Comparison of ENCODE assay signal across 15 cellular contexts in the genomic region with DNA sequence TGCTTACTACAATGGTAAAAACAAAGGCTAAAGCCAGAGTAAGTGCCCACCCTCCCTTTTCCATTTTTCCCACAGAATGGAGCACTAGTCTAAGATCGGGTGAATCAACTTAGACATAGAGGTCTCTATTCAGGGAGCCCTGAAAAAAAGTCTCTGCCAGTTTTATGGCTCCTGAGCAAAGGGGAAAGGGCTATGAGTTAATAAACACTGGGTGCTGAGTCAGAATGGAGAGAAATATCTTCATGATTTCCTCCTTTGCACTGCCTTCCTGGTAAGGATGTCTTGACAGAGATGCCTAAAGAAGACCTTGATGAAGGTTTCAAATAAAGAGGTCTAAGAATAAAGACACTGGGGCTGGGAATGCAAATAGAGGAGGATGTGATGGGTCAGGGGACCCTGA.
"Had no signal": no experiment of that assay in that cellular context is flagged by ENCODE, and none has a peak within 500 bp of the region (broad histone marks: within the 10 kb centered on the region; RNA-seq: fewer than 3 reads in every experiment).

No MANE protein-coding gene starts in this region.

- H3K4me3 ChIP-seq: coronary artery, esophagus squamous epithelium, lung had no signal

- DNase-seq: activated B cell treated with CpG ODN at 0.5 μM for 24 hours; activated CD4-positive, alpha-beta T cell treated with anti-CD3 and anti-CD28 coated beads for 48 hours; activated CD8-positive, alpha-beta memory T cell treated with anti-CD3 and anti-CD28 coated beads, Interleukin-2, amount 50 U/mL, for 48 hours; activated CD8-positive, alpha-beta T cell treated with anti-CD3 and anti-CD28 coated beads for 36 hours; activated naive CD8-positive, alpha-beta T cell treated with anti-CD3 and anti-CD28 coated beads, Interleukin-2, amount 10 ng/mL, durations not matched to agents 7 days and 5 days; esophagus squamous epithelium; immature natural killer cell; stimulated activated CD4-positive, alpha-beta T cell treated with anti-CD3 and anti-CD28 coated beads, Interleukin-2, amount 100 ng/mL, for 48 hours had no signal

- H3K36me3 ChIP-seq: esophagus squamous epithelium had no signal

- H3K36me3 Mint-ChIP-seq: activated naive CD8-positive, alpha-beta T cell treated with anti-CD3 and anti-CD28 coated beads, Interleukin-2, amount 10 ng/mL, durations not matched to agents 7 days and 5 days; brain; immature natural killer cell; stimulated activated memory B cell treated with anti-CD40 and anti-IgM and Interleukin-4, amounts not matched to agents 10 μg/mL and 1 μg/mL and 100 μg/mL, for 72 hours had no signal

- H3K4me1 Mint-ChIP-seq: activated B cell treated with CpG ODN at 0.5 μM for 24 hours; activated naive CD8-positive, alpha-beta T cell treated with anti-CD3 and anti-CD28 coated beads, Interleukin-2, amount 10 ng/mL, durations not matched to agents 7 days and 5 days; central memory CD8-positive, alpha-beta T cell; immature natural killer cell; stimulated activated memory B cell treated with anti-CD40 and anti-IgM and Interleukin-4, amounts not matched to agents 10 μg/mL and 1 μg/mL and 100 μg/mL, for 72 hours had no signal

- ATAC-seq: activated CD8-positive, alpha-beta T cell treated with anti-CD3 and anti-CD28 coated beads for 36 hours; stimulated activated memory B cell treated with anti-CD40 and anti-IgM and Interleukin-4, amounts not matched to agents 10 μg/mL and 1 μg/mL and 100 μg/mL, for 72 hours had no signal

- H3K4me1 ChIP-seq: esophagus squamous epithelium, parathyroid adenoma had no signal

- H3K27me3 Mint-ChIP-seq: activated B cell treated with CpG ODN at 0.5 μM for 24 hours; activated CD8-positive, alpha-beta T cell treated with anti-CD3 and anti-CD28 coated beads for 36 hours; activated naive CD8-positive, alpha-beta T cell treated with anti-CD3 and anti-CD28 coated beads, Interleukin-2, amount 10 ng/mL, durations not matched to agents 7 days and 5 days; brain; central memory CD8-positive, alpha-beta T cell; stimulated activated memory B cell treated with anti-CD40 and anti-IgM and Interleukin-4, amounts not matched to agents 10 μg/mL and 1 μg/mL and 100 μg/mL, for 72 hours had no signal

- H3K4me3 Mint-ChIP-seq: activated B cell treated with CpG ODN at 0.5 μM for 24 hours; activated CD8-positive, alpha-beta T cell treated with anti-CD3 and anti-CD28 coated beads for 36 hours; activated naive CD8-positive, alpha-beta T cell treated with anti-CD3 and anti-CD28 coated beads, Interleukin-2, amount 10 ng/mL, durations not matched to agents 7 days and 5 days; activated T-helper 1 cell treated with anti-CD3 and anti-CD28 coated beads, Interleukin-12 subunit alpha, Interleukin-12 subunit beta, Interleukin-2, Interleukin-4 antibody, amounts not matched to agents 30 ng/mL and 10 ng/mL and 1 ng/mL, durations not matched to agents 14 hours and 24 hours and 36 hours; brain; central memory CD8-positive, alpha-beta T cell; immature natural killer cell; stimulated activated memory B cell treated with anti-CD40 and anti-IgM and Interleukin-4, amounts not matched to agents 10 μg/mL and 1 μg/mL and 100 μg/mL, for 72 hours had no signal

- H3K27me3 ChIP-seq: esophagus squamous epithelium had no signal

- H3K9me3 ChIP-seq: esophagus squamous epithelium had no signal

- H3K27ac Mint-ChIP-seq: activated B cell treated with CpG ODN at 0.5 μM for 24 hours; activated CD8-positive, alpha-beta T cell treated with anti-CD3 and anti-CD28 coated beads for 36 hours; activated naive CD8-positive, alpha-beta T cell treated with anti-CD3 and anti-CD28 coated beads, Interleukin-2, amount 10 ng/mL, durations not matched to agents 7 days and 5 days; activated T-helper 1 cell treated with anti-CD3 and anti-CD28 coated beads, Interleukin-12 subunit alpha, Interleukin-12 subunit beta, Interleukin-2, Interleukin-4 antibody, amounts not matched to agents 30 ng/mL and 10 ng/mL and 1 ng/mL, durations not matched to agents 14 hours and 24 hours and 36 hours; brain; immature natural killer cell; stimulated activated memory B cell treated with anti-CD40 and anti-IgM and Interleukin-4, amounts not matched to agents 10 μg/mL and 1 μg/mL and 100 μg/mL, for 72 hours had no signal

- H3K27ac ChIP-seq: coronary artery, esophagus squamous epithelium, parathyroid adenoma had no signal
